18 cellular contexts compared by ENCODE assay signal in the genomic region with DNA sequence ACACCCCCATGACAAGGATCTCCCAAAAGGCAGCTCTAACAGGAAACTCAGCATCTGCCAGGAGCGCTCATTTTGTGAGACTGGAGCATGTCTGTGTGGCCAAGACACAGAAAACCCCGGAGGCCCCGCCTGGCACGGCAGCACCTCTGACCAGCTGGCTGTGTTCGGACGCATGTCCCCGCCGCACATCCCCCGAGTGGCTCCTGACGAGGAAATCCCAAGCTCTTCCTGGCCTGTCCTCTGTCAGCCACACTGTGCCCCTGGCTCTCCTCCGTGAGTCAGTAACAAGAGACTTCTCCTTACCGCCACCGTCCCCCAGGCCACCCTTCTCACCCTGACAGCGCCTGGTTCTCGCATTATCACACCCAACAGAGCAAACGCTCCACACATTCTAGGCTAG. TPM values are rescaled to one million over a fixed set of nuclear protein-coding genes. Genes with fewer than 3 reads are reported as not detected.
"Had no signal": no experiment of that assay in that cellular context is flagged by ENCODE, and none has a peak within 500 bp of the region (broad histone marks: within the 10 kb centered on the region; RNA-seq: fewer than 3 reads in every experiment).

No MANE protein-coding gene starts in this region.

- H3K36me3 ChIP-seq: left lung had no signal

- H3K27ac ChIP-seq: left lung, parathyroid adenoma, skin epidermis, tibial artery had no signal

- H3K4me3 ChIP-seq: left lung, skin epidermis, tibial artery had no signal

- H3K27ac Mint-ChIP-seq: activated CD8-positive, alpha-beta memory T cell treated with anti-CD3 and anti-CD28 coated beads, Interleukin-2, amount 10 ng/mL, durations not matched to agents 7 days and 5 days; activated naive CD8-positive, alpha-beta T cell; endodermal cell; T-helper 17 cell had no signal

- H3K9ac ChIP-seq: parathyroid adenoma had no signal

- H3K4me3 Mint-ChIP-seq: activated CD8-positive, alpha-beta memory T cell treated with anti-CD3 and anti-CD28 coated beads, Interleukin-2, amount 10 ng/mL, durations not matched to agents 7 days and 5 days; activated naive CD8-positive, alpha-beta T cell; activated T-cell treated with anti-CD3 and anti-CD28 coated beads, Interleukin-2, amount 50 U/mL, for 4 hours; brain; endodermal cell; T-helper 17 cell had no signal

- FAIRE-seq: islet of Langerhans, TTC549 had no signal

- ATAC-seq: activated CD8-positive, alpha-beta memory T cell treated with anti-CD3 and anti-CD28 coated beads, Interleukin-2, amount 10 ng/mL, durations not matched to agents 7 days and 5 days; activated T-cell treated with anti-CD3 and anti-CD28 coated beads, Interleukin-2, amount 50 U/mL, for 4 hours; left lung; T-helper 17 cell had no signal

- H3K36me3 Mint-ChIP-seq: activated CD8-positive, alpha-beta memory T cell treated with anti-CD3 and anti-CD28 coated beads, Interleukin-2, amount 10 ng/mL, durations not matched to agents 7 days and 5 days; activated naive CD8-positive, alpha-beta T cell had no signal

- H3K4me1 ChIP-seq: left lung, parathyroid adenoma, tibial artery had no signal

- DNase-seq: activated CD4-positive, CD25-positive, alpha-beta regulatory T cell; activated CD8-positive, alpha-beta memory T cell treated with anti-CD3 and anti-CD28 coated beads, Interleukin-2, amount 10 ng/mL, durations not matched to agents 7 days and 5 days; activated effector memory CD4-positive, alpha-beta T cell treated with anti-CD3 and anti-CD28 coated beads, Interleukin-2, amount 50 U/mL, for 16 hours; activated T-cell treated with anti-CD3 and anti-CD28 coated beads, Interleukin-2, amount 50 U/mL, for 4 hours; amygdala; cerebellar nuclear complex; dermis blood vessel endothelial cell; endodermal cell; mesendoderm; T-helper 17 cell; tibial artery had no signal

- H3K27me3 ChIP-seq: left lung, tibial artery had no signal

- H3K9me3 Mint-ChIP-seq: activated T-cell treated with anti-CD3 and anti-CD28 coated beads, Interleukin-2, amount 50 U/mL, for 4 hours had no signal

- H3K9me3 ChIP-seq: left lung, tibial artery had no signal

- H3K27me3 Mint-ChIP-seq: activated naive CD8-positive, alpha-beta T cell; brain; T-helper 17 cell had no signal

- H2AFZ ChIP-seq: parathyroid adenoma had no signal

RNA-seq across cellular contexts. Expression of gene TNFRSF6B, which starts 57.6 kb away (rescaled TPM):
- total RNA-seq: activated CD8-positive, alpha-beta memory T cell treated with anti-CD3 and anti-CD28 coated beads, Interleukin-2, amount 10 ng/mL, durations not matched to agents 7 days and 5 days; endodermal cell; T-helper 17 cell had no signal
